In the genomic region with DNA sequence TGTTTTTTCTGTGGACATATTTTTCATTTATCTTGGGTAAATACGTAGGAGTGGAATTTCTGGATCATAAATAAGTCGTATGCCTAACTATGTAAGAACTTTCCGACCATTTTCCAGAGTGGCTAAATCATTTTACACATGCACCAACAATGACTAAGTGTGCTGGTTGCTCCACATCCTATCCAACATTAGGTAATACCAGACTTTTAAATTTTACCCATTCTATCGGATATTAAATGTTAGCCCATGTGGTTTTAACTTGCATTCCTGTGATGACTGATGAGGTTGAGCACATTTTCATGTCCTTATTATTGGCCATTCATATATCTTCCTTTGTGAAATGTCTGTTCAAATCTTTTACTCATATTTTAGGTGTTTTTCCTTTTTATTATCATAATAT, we compare ENCODE assay signal across 21 cellular contexts.
DNase-seq lines count a peak whose midpoint lies in the region; ATAC-seq, FAIRE-seq and TF ChIP-seq lines count a peak whose summit lies in the region.
"Had no signal": no experiment of that assay in that cellular context is flagged by ENCODE, and none has a peak within 500 bp of the region (broad histone marks: within the 10 kb centered on the region; RNA-seq: fewer than 3 reads in every experiment).

No MANE protein-coding gene starts in this region.

- no peak for TF ChIP-seq CTCF in fibroblast of mammary gland (conservative IDR thresholded peaks at IDR 0.05; ENCODE audit: control insufficient read depth, insufficient read depth, low read depth, low read length)

- H3K4me3 ChIP-seq in fibroblast of mammary gland (ENCODE audit: control insufficient read depth, low read depth, low read length): no peak overlapping the region
- H3K4me3 ChIP-seq: Peyer's patch, right atrium auricular region, transverse colon had no signal

- ATAC-seq in GM18498 (IDR thresholded peaks at IDR 0.05; ENCODE audit: unreplicated experiment): no peak
- no peak for ATAC-seq in GM18519 (IDR thresholded peaks at IDR 0.05; ENCODE audit: low FRiP score, unreplicated experiment)
- ATAC-seq in HG03439 (IDR thresholded peaks at IDR 0.05; ENCODE audit: unreplicated experiment): no peak
- no peak for ATAC-seq in GM18870 (IDR thresholded peaks at IDR 0.05; ENCODE audit: unreplicated experiment)
- ATAC-seq: activated CD8-positive, alpha-beta memory T cell treated with anti-CD3 and anti-CD28 coated beads, Interleukin-2, amount 10 ng/mL, durations not matched to agents 7 days and 5 days; left ventricle myocardium superior; stimulated activated effector memory CD8-positive, alpha-beta T cell treated with anti-CD3 and anti-CD28 coated beads, Interleukin-12 subunit alpha, Interleukin-12 subunit beta, amount 100 ng/mL, for 72 hours; T-cell had no signal

- no peak for TF ChIP-seq POLR2A in GM12892 (IDR thresholded peaks at IDR 0.05; ENCODE audit: low read depth, low read length)

- FAIRE-seq in GM12892 (lab: Jason Lieb, UNC): peak; percentile 36

- DNase-seq in GM12892 (ENCODE audit: insufficient read length) (no peak), T1000 (lab: John Stamatoyannopoulos, UW) (peak; percentile 2), fibroblast of mammary gland (ENCODE audit: low read depth) (peak; percentile 93), renal cortical epithelial cell (ENCODE audit: low read depth) (peak; percentile 85)
- DNase-seq: activated CD8-positive, alpha-beta memory T cell treated with anti-CD3 and anti-CD28 coated beads, Interleukin-2, amount 10 ng/mL, durations not matched to agents 7 days and 5 days; caudate nucleus; GF-D8; hippocampal formation; Karpas-422; left ventricle myocardium superior; NCI-H1694 treated with DMSO at 0.1 percent for 48 hours; NCI-H510A treated with DMSO at 0.1 percent for 48 hours; Peyer's patch; T-cell; transverse colon had no signal
